ENCODE assay signal across 11 cellular contexts in the genomic region with DNA sequence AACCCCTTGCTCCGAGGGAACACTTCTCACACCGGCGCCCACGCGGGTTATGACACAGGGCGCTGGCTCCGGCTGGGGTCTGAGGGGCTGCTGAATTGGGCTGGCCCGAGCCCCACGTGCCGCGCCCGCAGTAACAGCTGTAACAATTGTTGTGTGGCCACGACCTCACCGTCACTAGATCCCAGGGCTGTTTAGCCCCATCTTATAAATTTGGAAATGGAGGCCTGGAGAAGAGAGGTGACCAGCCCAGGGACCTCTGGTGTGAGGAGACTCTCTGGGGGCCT. TPM values are rescaled to one million over a fixed set of nuclear protein-coding genes. Genes with fewer than 3 reads are reported as not detected.
DNase-seq lines count a peak whose midpoint lies in the region; ATAC-seq, FAIRE-seq and TF ChIP-seq lines count a peak whose summit lies in the region.
"Had no signal": no experiment of that assay in that cellular context is flagged by ENCODE, and none has a peak within 500 bp of the region (broad histone marks: within the 10 kb centered on the region; RNA-seq: fewer than 3 reads in every experiment).

No MANE protein-coding gene starts in this region.

- ATAC-seq in SK-N-SH treated with all-trans-retinoic acid at 6 μM for 48 hours (no peak), HepG2 (no peak), aorta (ENCODE audit: low FRiP score) (no peak)

- peak overlapping the region; percentile 85 for H3K4me2 ChIP-seq in SK-N-SH
- H3K4me2 ChIP-seq in HepG2 (ENCODE audit: low read depth, low read length): peak overlapping the region; percentile 62; the same call in 1 of the 2 replicates

- H3K4me3 ChIP-seq in SK-N-SH (ENCODE audit: low read depth in 2 of 2, low read length in 1 of 2) (no peak overlapping the region; a peak in 1 of 4 replicates), HepG2 (replicated peaks in 1 of 3; ENCODE audit: insufficient read depth in 1 of 3, low read depth in 2 of 3, low read length in 3 of 3) (peak overlapping the region in 1 of 3 experiments; percentile 62; a peak in 2 of 6 replicates), spleen (peak overlapping the region; percentile 48 to 84 (median 64)), aorta (ENCODE audit: low read length in 2 of 2) (no peak overlapping the region)

- H3K79me2 ChIP-seq in SK-N-SH (ENCODE audit: insufficient read depth): no peaks in the 10 kb centered on the region
- no peaks in the 10 kb centered on the region for H3K79me2 ChIP-seq in HepG2 (ENCODE audit: insufficient read depth, low read length)

- CTCF ChIA-PET in SK-N-SH (lab: Yijun Ruan, JAX): interaction anchor here (0.6 to 5.0 kb wide), 14 partner anchors 8 to 191 kb away, joined by 3 to 35 read pairs (median 6); no protein-coding TSS in a partner anchor
- CTCF ChIA-PET in HepG2 (lab: Yijun Ruan, JAX; ENCODE audit: low intra/inter-chr PET ratio, low total read pairs): no interaction called here

- H3K9ac ChIP-seq in SK-N-SH (no peak overlapping the region), HepG2 (ENCODE audit: insufficient read depth, low read depth, low read length) (no peak overlapping the region)

- no peaks in the 10 kb centered on the region for H3K36me3 Mint-ChIP-seq in activated naive CD8-positive, alpha-beta T cell

- H3K27me3 Mint-ChIP-seq in activated naive CD8-positive, alpha-beta T cell: peaks cover 2% of the 10 kb centered on the region
- H3K27me3 Mint-ChIP-seq: stimulated activated naive CD8-positive, alpha-beta T cell treated with anti-CD3 and anti-CD28 coated beads, Interleukin-15, Interleukin-2, amounts not matched to agents 100 ng/mL and 50 ng/mL, for 24 hours had no signal

- BruUV-seq in HepG2 (replicated peaks; lab: Mats Ljungman, UMichigan): no TSS peak

- TF ChIP-seq EP300 in SK-N-SH (IDR thresholded peaks at IDR 0.05; ENCODE audit: borderline replicate concordance in 1 of 2, low read depth in 1 of 2, low read length in 1 of 2) (no peak), HepG2 (IDR thresholded peaks at IDR 0.05; ENCODE audit: low read depth in 2 of 2, low read length in 2 of 2) (no peak), HepG2 (CRISPR knock-in tag; IDR thresholded peaks at IDR 0.05; ENCODE audit: borderline replicate concordance) (no peak)

- no peaks in the 10 kb centered on the region for H4K20me1 ChIP-seq in SK-N-SH (ENCODE audit: insufficient read depth)
- H4K20me1 ChIP-seq in HepG2 (ENCODE audit: insufficient read depth, low read length): 0 out of 2 replicates have a peak, but pooled peaks cover 3% of the 10 kb centered on the region

- H3K4me1 ChIP-seq in SK-N-SH (ENCODE audit: control insufficient read depth in 1 of 2, insufficient read depth in 2 of 2, low read depth in 1 of 2, low read length in 1 of 2) (peaks cover 0 to 21% of the 10 kb centered on the region in 2 experiments; a peak in 1 of 4 replicates), HepG2 (ENCODE audit: insufficient read depth, low read length) (peaks cover 10% of the 10 kb centered on the region), spleen (peaks cover 3 to 72% (median 31%) of the 10 kb centered on the region in 6 donors), aorta (ENCODE audit: control insufficient read depth in 1 of 2, insufficient read depth in 2 of 2, low read length in 2 of 2) (no peaks in the 10 kb centered on the region)

- TF ChIP-seq POLR2A in HepG2 (IDR thresholded peaks at IDR 0.05; ENCODE audit: insufficient read depth in 1 of 2, low read depth in 2 of 2, low read length in 2 of 2): no peak
- no peak for TF ChIP-seq POLR2A in spleen (IDR thresholded peaks at IDR 0.05)

- peak overlapping the region; percentile 66 for H3K4me3 Mint-ChIP-seq in activated naive CD8-positive, alpha-beta T cell

- peak overlapping the region; percentile 65; the same call in 1 of the 2 replicates for H2AFZ ChIP-seq in SK-N-SH (ENCODE audit: low read depth)
- H2AFZ ChIP-seq in HepG2 (ENCODE audit: low read length): no peak overlapping the region

- H3K9me3 ChIP-seq in SK-N-SH: no peaks in the 10 kb centered on the region
- H3K9me3 ChIP-seq in HepG2 (ENCODE audit: low read length): no peaks in the 10 kb centered on the region
- no peaks in the 10 kb centered on the region for H3K9me3 ChIP-seq in spleen
- no peaks in the 10 kb centered on the region for H3K9me3 ChIP-seq in aorta (ENCODE audit: control insufficient read depth, low read length)

- H3F3A ChIP-seq in SK-N-SH (replicated peaks; ENCODE audit: insufficient read depth): no peaks in the 10 kb centered on the region

- H3K27ac Mint-ChIP-seq in activated naive CD8-positive, alpha-beta T cell: no peak overlapping the region
- H3K27ac Mint-ChIP-seq: stimulated activated naive CD8-positive, alpha-beta T cell treated with anti-CD3 and anti-CD28 coated beads, Interleukin-15, Interleukin-2, amounts not matched to agents 100 ng/mL and 50 ng/mL, for 24 hours had no signal

- no peak overlapping the region for H3K27ac ChIP-seq in SK-N-SH (ENCODE audit: low read depth in 2 of 2, low read length in 1 of 2)
- H3K27ac ChIP-seq in HepG2 (ENCODE audit: extremely low read length, insufficient read depth, low read length): no peak overlapping the region
- H3K27ac ChIP-seq in spleen: peak overlapping the region; percentile 38 to 90 (median 84)
- no peak overlapping the region for H3K27ac ChIP-seq in aorta (ENCODE audit: low read depth in 1 of 2, low read length in 2 of 2)
- H3K27ac ChIP-seq: 22Rv1 had no signal

- no peak for FAIRE-seq in HepG2 (lab: Jason Lieb, UNC)

- in situ Hi-C loops in HepG2 (cut with HindIII; ENCODE audit: extremely low pct_ligation_motif_present, low pct_unique_long_range_greater_than_20kb): no loop called here

- TF ChIP-seq CTCF in SK-N-SH (IDR thresholded peaks at IDR 0.05): no peak
- TF ChIP-seq CTCF in HepG2 (CRISPR knock-in tag; IDR thresholded peaks at IDR 0.05): no peak
- no peak for TF ChIP-seq CTCF in spleen (IDR thresholded peaks at IDR 0.05 in 8 of 11, conservative IDR thresholded peaks at IDR 0.05 in 3 of 11)

- H3K36me3 ChIP-seq in SK-N-SH (replicated peaks in 1 of 2; ENCODE audit: control insufficient read depth in 1 of 2, insufficient read depth in 2 of 2, low read length in 1 of 2) (no peaks in the 10 kb centered on the region), HepG2 (replicated peaks in 1 of 2; ENCODE audit: control insufficient read depth in 1 of 2, insufficient read depth in 2 of 2, low read length in 2 of 2) (no peaks in the 10 kb centered on the region), spleen (peaks cover 0 to 51% (median 5%) of the 10 kb centered on the region in 6 donors), aorta (ENCODE audit: control insufficient read depth in 1 of 2, insufficient read depth in 2 of 2, low read length in 1 of 2) (no peaks in the 10 kb centered on the region)

- intact Hi-C loops in HepG2 (cut with micrococcal nuclease; ENCODE audit: unreplicated experiment) (no loop called here), spleen (cut with DNase I; ENCODE audit: low total_unique reads) (no loop called here), aorta (cut with DNase I) (no loop called here)

- H3K9me2 ChIP-seq in SK-N-SH: no peaks in the 10 kb centered on the region

- H3K27me3 ChIP-seq in SK-N-SH (ENCODE audit: insufficient read depth) (no peaks in the 10 kb centered on the region), HepG2 (ENCODE audit: control insufficient read depth in 1 of 2, insufficient read depth in 2 of 2, low read length in 2 of 2) (peaks cover 25 to 85% of the 10 kb centered on the region in 2 experiments; a peak in 4 of 5 replicates), spleen (replicated peaks in 1 of 7) (peaks cover 3 to 95% (median 42%) of the 10 kb centered on the region in 7 donors), aorta (ENCODE audit: control insufficient read depth in 1 of 2, insufficient read depth in 2 of 2, low read length in 1 of 2) (no peaks in the 10 kb centered on the region)

- 98% methylated on average over 11 of the region's 14 CpGs for WGBS in SK-N-SH (ENCODE audit: low lambda C conversion rate)
- 70% methylated on average over 11 of the region's 14 CpGs for WGBS in HepG2 (ENCODE audit: low lambda C conversion rate)
- WGBS in spleen, 5 donors: 48 to 56% (median 52%) methylated on average over 9 to 14 of the region's 14 CpGs
- WGBS in aorta, 2 donors: 93 to 94% methylated on average over 14 of the region's 14 CpGs

- no peaks in the 10 kb centered on the region for H3K9me3 Mint-ChIP-seq in activated naive CD8-positive, alpha-beta T cell (ENCODE audit: low read depth)
- H3K9me3 Mint-ChIP-seq: stimulated activated naive CD8-positive, alpha-beta T cell treated with anti-CD3 and anti-CD28 coated beads, Interleukin-15, Interleukin-2, amounts not matched to agents 100 ng/mL and 50 ng/mL, for 24 hours had no signal

- POLR2A ChIA-PET in SK-N-SH (lab: Yijun Ruan, JAX): interaction anchor here (1.2 kb wide), 1 partner anchor 62 kb away, joined by 3 read pairs; no protein-coding TSS in a partner anchor
- POLR2A ChIA-PET in HepG2 (lab: Yijun Ruan, JAX): no interaction called here

- peaks cover 1% of the 10 kb centered on the region for H3K4me1 Mint-ChIP-seq in activated naive CD8-positive, alpha-beta T cell (ENCODE audit: low read depth)

- DNase-seq in SK-N-SH (no peak), HepG2 (ENCODE audit: low spot score) (no peak), spleen (no peak), CD1c-positive myeloid dendritic cell (ENCODE audit: extremely low spot score) (no peak), UCSD-AML1 (lab: John Stamatoyannopoulos, UW; ENCODE audit: unreplicated experiment) (no peak), aorta (no peak)

- TF ChIP-seq RAD21 in SK-N-SH (IDR thresholded peaks at IDR 0.05; ENCODE audit: low read length) (no peak), HepG2 (CRISPR knock-in tag; IDR thresholded peaks at IDR 0.05) (no peak)

RNA-seq across cellular contexts. Expression of gene EGFL7, which starts 2.0 kb away (rescaled TPM):
- 39.8 and 43.0 TPM in 2 replicates for polyA plus RNA-seq in SK-N-SH (2012; rRNA removed)
- 16.4 and 32.5 TPM in 2 replicates for polyA plus RNA-seq in SK-N-SH (2012; cell fraction: cytosol; rRNA removed)
- 32.6 and 35.1 TPM in 2 replicates for polyA plus RNA-seq in SK-N-SH (2012; cell fraction: nucleus; rRNA removed)
- 0.20 TPM in 1 of 2 replicates, not detected in the other for total RNA-seq in HepG2 (2016; rRNA removed; fragmentation: Illumina TruSeq; extraction: Trizol)
- total RNA-seq in HepG2 (2016; cell fraction: cytosol; rRNA removed; fragmentation: Illumina TruSeq; extraction: Trizol; ENCODE audit: low read depth): 0.61 and 0.88 TPM in 2 replicates
- 0.19 and 0.32 TPM in 2 replicates for total RNA-seq in HepG2 (2016; cell fraction: insoluble cytoplasmic fraction; rRNA removed; fragmentation: Illumina TruSeq; extraction: Trizol)
- 0.59 and 0.93 TPM in 2 replicates for total RNA-seq in HepG2 (2016; cell fraction: membrane; rRNA removed; fragmentation: Illumina TruSeq; extraction: Trizol)
- total RNA-seq in HepG2 (2016; cell fraction: nucleus; rRNA removed; fragmentation: Illumina TruSeq; extraction: Trizol): 0.40 TPM in 1 of 2 replicates, not detected in the other
- 5.1 and 10.3 TPM in 2 replicates for polyA plus RNA-seq in HepG2 (2011; rRNA removed)
- polyA plus RNA-seq in HepG2 (2011; cell fraction: cytosol; rRNA removed): 7.6 and 12.5 TPM in 2 replicates
- polyA plus RNA-seq in HepG2 (2011; cell fraction: nucleus; rRNA removed): 20.6 and 22.6 TPM in 2 replicates
- polyA plus RNA-seq in HepG2 (2012): 1.6 and 2.3 TPM in 2 replicates
- polyA plus RNA-seq in HepG2 (2016; cell fraction: cytosol; fragmentation: Illumina TruSeq; extraction: Trizol; ENCODE audit: low read depth): 0.54 and 0.89 TPM in 2 replicates
- polyA plus RNA-seq in HepG2 (2016; cell fraction: insoluble cytoplasmic fraction; fragmentation: Illumina TruSeq; extraction: Trizol; ENCODE audit: low read depth): 0.20 and 0.56 TPM in 2 replicates
- 0.68 and 0.72 TPM in 2 replicates for polyA plus RNA-seq in HepG2 (2016; cell fraction: membrane; fragmentation: Illumina TruSeq; extraction: Trizol; ENCODE audit: low read depth)
- not detected in 2 replicates for polyA plus RNA-seq in HepG2 (2016; cell fraction: nucleus; fragmentation: Illumina TruSeq; extraction: Trizol; ENCODE audit: insufficient read depth, low read depth)
- 3.6 and 4.7 TPM in 2 replicates for polyA minus RNA-seq in HepG2 (2011; rRNA and poly(A)+ RNA removed; ENCODE audit: low replicate concordance)
- polyA minus RNA-seq in HepG2 (2011; cell fraction: cytosol; rRNA and poly(A)+ RNA removed): 3.1 and 3.3 TPM in 2 replicates
- 1.9 and 3.0 TPM in 2 replicates for polyA minus RNA-seq in HepG2 (2011; cell fraction: nucleus; rRNA and poly(A)+ RNA removed)
- 100 to 1,000 TPM; 132 to 246 (median 179) TPM for total RNA-seq in spleen
- 100 to 1,000 TPM; 169 to 522 (median 409) TPM for polyA plus RNA-seq in spleen
- total RNA-seq in aorta: 100 to 1,000 TPM in 1 of 2 donors, 10 to 100 TPM in 1; 78.6 to 308 TPM
- 10 to 100 TPM; 13.1 to 32.0 TPM for polyA plus RNA-seq in aorta

RNA-seq across cellular contexts. Expression of gene AGPAT2, which starts 22.5 kb away (rescaled TPM):
- polyA plus RNA-seq in SK-N-SH (2012; rRNA removed) (41.8 and 46.8 TPM in 2 replicates), HepG2 (2011; rRNA removed) (25.8 and 33.0 TPM in 2 replicates), spleen (10 to 100 TPM; 31.9 to 43.8 (median 35.1) TPM), aorta (10 to 100 TPM; 49.5 to 64.9 TPM)
- 16.8 and 33.3 TPM in 2 replicates for polyA plus RNA-seq in SK-N-SH (2012; cell fraction: cytosol; rRNA removed)
- polyA plus RNA-seq in SK-N-SH (2012; cell fraction: nucleus; rRNA removed): 50.8 and 59.5 TPM in 2 replicates
- total RNA-seq in HepG2 (2016; rRNA removed; fragmentation: Illumina TruSeq; extraction: Trizol) (2.5 and 3.9 TPM in 2 replicates), spleen (10 to 100 TPM; 26.9 to 47.7 (median 40.4) TPM), aorta (10 to 100 TPM; 26.9 to 31.5 TPM)
- total RNA-seq in HepG2 (2016; cell fraction: cytosol; rRNA removed; fragmentation: Illumina TruSeq; extraction: Trizol; ENCODE audit: low read depth): 5.2 and 5.9 TPM in 2 replicates
- total RNA-seq in HepG2 (2016; cell fraction: insoluble cytoplasmic fraction; rRNA removed; fragmentation: Illumina TruSeq; extraction: Trizol): 2.1 and 3.5 TPM in 2 replicates
- total RNA-seq in HepG2 (2016; cell fraction: membrane; rRNA removed; fragmentation: Illumina TruSeq; extraction: Trizol): 6.3 and 6.7 TPM in 2 replicates
- 3.1 and 3.9 TPM in 2 replicates for total RNA-seq in HepG2 (2016; cell fraction: nucleus; rRNA removed; fragmentation: Illumina TruSeq; extraction: Trizol)
- 34.1 and 37.6 TPM in 2 replicates for polyA plus RNA-seq in HepG2 (2011; cell fraction: cytosol; rRNA removed)
- 32.1 and 35.6 TPM in 2 replicates for polyA plus RNA-seq in HepG2 (2011; cell fraction: nucleus; rRNA removed)
- 9.3 and 10.6 TPM in 2 replicates for polyA plus RNA-seq in HepG2 (2012)
- polyA plus RNA-seq in HepG2 (2016; cell fraction: cytosol; fragmentation: Illumina TruSeq; extraction: Trizol; ENCODE audit: low read depth): 8.4 and 9.1 TPM in 2 replicates
- polyA plus RNA-seq in HepG2 (2016; cell fraction: insoluble cytoplasmic fraction; fragmentation: Illumina TruSeq; extraction: Trizol; ENCODE audit: low read depth): 3.6 and 3.8 TPM in 2 replicates
- 9.7 and 9.8 TPM in 2 replicates for polyA plus RNA-seq in HepG2 (2016; cell fraction: membrane; fragmentation: Illumina TruSeq; extraction: Trizol; ENCODE audit: low read depth)
- 8.2 and 8.4 TPM in 2 replicates for polyA plus RNA-seq in HepG2 (2016; cell fraction: nucleus; fragmentation: Illumina TruSeq; extraction: Trizol; ENCODE audit: insufficient read depth, low read depth)
- polyA minus RNA-seq in HepG2 (2011; rRNA and poly(A)+ RNA removed; ENCODE audit: low replicate concordance): 34.1 and 96.5 TPM in 2 replicates
- polyA minus RNA-seq in HepG2 (2011; cell fraction: cytosol; rRNA and poly(A)+ RNA removed): 12.3 and 17.9 TPM in 2 replicates
- 6.1 and 6.2 TPM in 2 replicates for polyA minus RNA-seq in HepG2 (2011; cell fraction: nucleus; rRNA and poly(A)+ RNA removed)

RNA-seq across cellular contexts. Expression of gene DIPK1B, which starts 47.6 kb away (rescaled TPM):
- polyA plus RNA-seq in SK-N-SH (2012; rRNA removed): 24.5 and 27.1 TPM in 2 replicates
- 10.2 and 18.9 TPM in 2 replicates for polyA plus RNA-seq in SK-N-SH (2012; cell fraction: cytosol; rRNA removed)
- polyA plus RNA-seq in SK-N-SH (2012; cell fraction: nucleus; rRNA removed): 29.2 and 33.2 TPM in 2 replicates
- 0.18 and 0.28 TPM in 2 replicates for total RNA-seq in HepG2 (2016; rRNA removed; fragmentation: Illumina TruSeq; extraction: Trizol)
- 0.91 and 1.1 TPM in 2 replicates for total RNA-seq in HepG2 (2016; cell fraction: cytosol; rRNA removed; fragmentation: Illumina TruSeq; extraction: Trizol; ENCODE audit: low read depth)
- 0.28 and 0.41 TPM in 2 replicates for total RNA-seq in HepG2 (2016; cell fraction: insoluble cytoplasmic fraction; rRNA removed; fragmentation: Illumina TruSeq; extraction: Trizol)
- total RNA-seq in HepG2 (2016; cell fraction: membrane; rRNA removed; fragmentation: Illumina TruSeq; extraction: Trizol): 0.99 and 1.2 TPM in 2 replicates
- 0.16 TPM in 1 of 2 replicates, not detected in the other for total RNA-seq in HepG2 (2016; cell fraction: nucleus; rRNA removed; fragmentation: Illumina TruSeq; extraction: Trizol)
- polyA plus RNA-seq in HepG2 (2011; rRNA removed): 3.9 and 7.2 TPM in 2 replicates
- polyA plus RNA-seq in HepG2 (2011; cell fraction: cytosol; rRNA removed): 4.8 and 7.5 TPM in 2 replicates
- 17.3 and 19.2 TPM in 2 replicates for polyA plus RNA-seq in HepG2 (2011; cell fraction: nucleus; rRNA removed)
- polyA plus RNA-seq in HepG2 (2012): 3.2 TPM in 2 replicates
- polyA plus RNA-seq in HepG2 (2016; cell fraction: cytosol; fragmentation: Illumina TruSeq; extraction: Trizol; ENCODE audit: low read depth): 1.3 TPM in 2 replicates
- polyA plus RNA-seq in HepG2 (2016; cell fraction: insoluble cytoplasmic fraction; fragmentation: Illumina TruSeq; extraction: Trizol; ENCODE audit: low read depth): 0.28 and 0.45 TPM in 2 replicates
- polyA plus RNA-seq in HepG2 (2016; cell fraction: membrane; fragmentation: Illumina TruSeq; extraction: Trizol; ENCODE audit: low read depth): 1.1 TPM in 2 replicates
- 0.56 and 0.57 TPM in 2 replicates for polyA plus RNA-seq in HepG2 (2016; cell fraction: nucleus; fragmentation: Illumina TruSeq; extraction: Trizol; ENCODE audit: insufficient read depth, low read depth)
- 0.07 and 7.1 TPM in 2 replicates for polyA minus RNA-seq in HepG2 (2011; rRNA and poly(A)+ RNA removed; ENCODE audit: low replicate concordance)
- polyA minus RNA-seq in HepG2 (2011; cell fraction: cytosol; rRNA and poly(A)+ RNA removed): 2.7 and 3.6 TPM in 2 replicates
- polyA minus RNA-seq in HepG2 (2011; cell fraction: nucleus; rRNA and poly(A)+ RNA removed): 1.2 TPM in 2 replicates
- total RNA-seq in spleen: 10 to 100 TPM in 5 of 7 donors, 1 to 10 TPM in 2; 5.2 to 26.5 (median 13.3) TPM
- polyA plus RNA-seq in spleen: 10 to 100 TPM in 2 of 3 donors, 1 to 10 TPM in 1; 8.2 to 16.8 (median 11.3) TPM
- 10 to 100 TPM in 1 of 2 donors, 1 to 10 TPM in 1; 7.3 to 13.6 TPM for total RNA-seq in aorta
- 1 to 10 TPM; 1.1 to 4.8 TPM for polyA plus RNA-seq in aorta
- total RNA-seq: activated CD8-positive, alpha-beta memory T cell treated with anti-CD3 and anti-CD28 coated beads for 36 hours had no signal

Comparison
In these comparisons a context has a peak if more than half of its experiments do, and no peak if none do; other contexts are left out.
1. H3K27ac ChIP-seq: peak in spleen (8 of 8); none in SK-N-SH (0 of 2), HepG2 (single experiment) and aorta (0 of 2).
2. H3K4me3 ChIP-seq: peak in spleen (8 of 8); none in SK-N-SH (0 of 2) and aorta (0 of 2).